28 cellular contexts compared by ENCODE assay signal in the genomic region with DNA sequence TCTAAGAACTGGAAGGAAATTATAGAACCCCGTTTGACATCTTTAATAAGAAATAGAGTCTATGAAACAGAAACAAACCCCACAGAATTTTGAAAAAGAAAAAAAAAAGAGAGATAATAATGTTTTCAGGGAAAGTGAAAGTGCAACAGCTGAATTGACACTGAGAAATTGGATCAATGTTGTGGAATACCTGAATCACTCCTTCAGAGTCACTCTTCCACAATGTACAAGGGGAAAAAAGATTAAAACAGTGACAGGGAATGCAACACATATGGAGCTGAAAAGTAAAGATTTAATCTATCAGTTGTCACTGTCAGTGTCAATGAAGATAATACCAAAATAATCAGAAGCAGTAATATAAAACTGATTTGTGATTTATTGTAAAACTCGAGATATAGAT.
"Had no signal": no experiment of that assay in that cellular context is flagged by ENCODE, and none has a peak within 500 bp of the region (broad histone marks: within the 10 kb centered on the region; RNA-seq: fewer than 3 reads in every experiment).

No MANE protein-coding gene starts in this region.

- H3K27me3 ChIP-seq: stomach, suprapubic skin, testis, thyroid gland, tibial artery, tibial nerve, transverse colon, upper lobe of left lung, upper lobe of right lung, uterus, vagina had no signal

- H3K9me3 Mint-ChIP-seq: type B pancreatic cell had no signal

- H3K36me3 Mint-ChIP-seq: stimulated activated effector memory CD8-positive, alpha-beta T cell treated with anti-CD3 and anti-CD28 coated beads, Interleukin-12 subunit alpha, Interleukin-12 subunit beta, amount 100 ng/mL, for 72 hours; stimulated activated memory B cell treated with anti-CD40 and anti-IgM and Interleukin-4, amounts not matched to agents 10 μg/mL and 1 μg/mL and 100 μg/mL, for 72 hours; stimulated activated naive B cell treated with anti-CD40 and anti-IgM and Interleukin-4, amounts not matched to agents 10 μg/mL and 1 μg/mL and 100 μg/mL, for 72 hours; type B pancreatic cell had no signal

- H3K9me3 ChIP-seq: testis, thyroid gland, tibial nerve, transverse colon, upper lobe of right lung, uterus, vagina had no signal

- H3K4me1 ChIP-seq: stomach, suprapubic skin, testis, thyroid gland, tibial artery, tibial nerve, transverse colon, upper lobe of left lung, upper lobe of right lung, uterus, vagina had no signal

- H3K36me3 ChIP-seq: stomach, suprapubic skin, thoracic aorta, thyroid gland, tibial artery, tibial nerve, transverse colon, upper lobe of left lung, upper lobe of right lung, uterus, vagina had no signal

- H3K27ac Mint-ChIP-seq: stimulated activated effector memory CD8-positive, alpha-beta T cell treated with anti-CD3 and anti-CD28 coated beads, Interleukin-12 subunit alpha, Interleukin-12 subunit beta, amount 100 ng/mL, for 72 hours; stimulated activated memory B cell treated with anti-CD40 and anti-IgM and Interleukin-4, amounts not matched to agents 10 μg/mL and 1 μg/mL and 100 μg/mL, for 72 hours; stimulated activated naive B cell treated with anti-CD40 and anti-IgM and Interleukin-4, amounts not matched to agents 10 μg/mL and 1 μg/mL and 100 μg/mL, for 72 hours; stimulated activated naive CD8-positive, alpha-beta T cell treated with anti-CD3 and anti-CD28 coated beads, Interleukin-15, amount 100 ng/mL, for 72 hours; stimulated activated naive CD8-positive, alpha-beta T cell treated with anti-CD3 and anti-CD28 coated beads, Interleukin-15, Interleukin-2, amounts not matched to agents 100 ng/mL and 50 ng/mL, for 24 hours; type B pancreatic cell had no signal

- DNase-seq: stimulated activated CD4-positive, alpha-beta T cell treated with anti-CD3 and anti-CD28 coated beads, Interleukin-2, amount 100 ng/mL, for 48 hours; stimulated activated CD4-positive, alpha-beta T cell treated with anti-CD3 and anti-CD28 coated beads, Interleukin-4, amount 100 ng/mL, for 1 hour; stimulated activated CD4-positive, alpha-beta T cell treated with anti-CD3 and anti-CD28 coated beads, Interleukin-4, amount 100 ng/mL, for 24 hours; stimulated activated CD4-positive, alpha-beta T cell treated with anti-CD3 and anti-CD28 coated beads, Interleukin-4, amount 100 ng/mL, for 4 hours; stimulated activated CD8-positive, alpha-beta memory T cell treated with anti-CD3 and anti-CD28 coated beads, Interleukin-4, amount 100 ng/mL, for 48 hours; stimulated activated naive B cell treated with anti-CD40 and anti-IgM and Interleukin-4, amounts not matched to agents 10 μg/mL and 1 μg/mL and 100 μg/mL, for 72 hours; stimulated activated naive CD4-positive, alpha-beta T cell; stimulated activated naive CD4-positive, alpha-beta T cell treated with Interleukin-2 at 50 U/mL for 16 hours; stimulated activated naive CD8-positive, alpha-beta T cell treated with anti-CD3 and anti-CD28 coated beads, Interleukin-15, amount 100 ng/mL, for 72 hours; stimulated activated naive CD8-positive, alpha-beta T cell treated with anti-CD3 and anti-CD28 coated beads, Interleukin-15, Interleukin-2, amounts not matched to agents 100 U/mL and 50 U/mL, for 24 hours; stomach; substantia nigra; testis; thyroid gland; tibial artery; transverse colon; trophoblast cell; upper lobe of left lung; upper lobe of right lung; uterus had no signal

- ATAC-seq: stimulated activated effector memory CD8-positive, alpha-beta T cell treated with anti-CD3 and anti-CD28 coated beads, Interleukin-12 subunit alpha, Interleukin-12 subunit beta, amount 100 ng/mL, for 72 hours; stimulated activated memory B cell treated with anti-CD40 and anti-IgM and Interleukin-4, amounts not matched to agents 10 μg/mL and 1 μg/mL and 100 μg/mL, for 72 hours; stimulated activated naive B cell treated with anti-CD40 and anti-IgM and Interleukin-4, amounts not matched to agents 10 μg/mL and 1 μg/mL and 100 μg/mL, for 72 hours; stimulated activated naive CD8-positive, alpha-beta T cell treated with anti-CD3 and anti-CD28 coated beads, Interleukin-15, amount 100 ng/mL, for 72 hours; stimulated activated naive CD8-positive, alpha-beta T cell treated with anti-CD3 and anti-CD28 coated beads, Interleukin-15, Interleukin-2, amounts not matched to agents 100 U/mL and 50 U/mL, for 24 hours; upper lobe of right lung had no signal

- H3K4me3 ChIP-seq: stomach, suprapubic skin, testis, thoracic aorta, thyroid gland, tibial artery, tibial nerve, transverse colon, upper lobe of left lung, upper lobe of right lung, uterus, vagina had no signal

- H3K27ac ChIP-seq: stomach, suprapubic skin, testis, thoracic aorta, thyroid gland, tibial artery, tibial nerve, transverse colon, upper lobe of left lung, upper lobe of right lung, uterus, vagina had no signal
